16 cellular contexts compared by ENCODE assay signal in genomic region chr1:85358702-85359438, GRCh38.
"Had no signal": no experiment of that assay in that cellular context is flagged by ENCODE, and none has a peak within 500 bp of the region (broad histone marks: within the 10 kb centered on the region; RNA-seq: fewer than 3 reads in every experiment).

No MANE protein-coding gene starts in this region.

- H3K27ac ChIP-seq: breast epithelium, ovary, testis had no signal

- H3K4me1 ChIP-seq: breast epithelium had no signal

- DNase-seq: activated gamma-delta T cell; activated naive CD8-positive, alpha-beta T cell treated with anti-CD3 and anti-CD28 coated beads for 36 hours; activated T-cell treated with anti-CD3 and anti-CD28 coated beads, Interleukin-2, amount 50 U/mL, for 1 hour; dorsolateral prefrontal cortex; foreskin fibroblast; head of caudate nucleus; ovary; stimulated activated CD4-positive, alpha-beta T cell treated with anti-CD3 and anti-CD28 coated beads, Interleukin-15, amount 100 ng/mL, for 24 hours; stimulated activated CD4-positive, alpha-beta T cell treated with anti-CD3 and anti-CD28 coated beads, Interleukin-4, amount 100 ng/mL, for 4 hours; stimulated activated naive CD8-positive, alpha-beta T cell treated with anti-CD3 and anti-CD28 coated beads, Interleukin-15, amount 100 ng/mL, for 72 hours; testis had no signal

- FAIRE-seq: islet of Langerhans, urothelium cell line had no signal

- H3K27ac Mint-ChIP-seq: activated naive CD8-positive, alpha-beta T cell treated with anti-CD3 and anti-CD28 coated beads for 36 hours; memory B cell; natural killer cell treated with Interleukin-12 subunit alpha and Interleukin-12 subunit beta and Interleukin-15 and Interleukin-18, amount 100 ng/mL, for 72 hours; stimulated activated naive CD8-positive, alpha-beta T cell treated with anti-CD3 and anti-CD28 coated beads, Interleukin-15, amount 100 ng/mL, for 72 hours had no signal

- H3K36me3 ChIP-seq: breast epithelium, ovary had no signal

- H3K4me3 Mint-ChIP-seq: activated naive CD8-positive, alpha-beta T cell treated with anti-CD3 and anti-CD28 coated beads for 36 hours; memory B cell; natural killer cell treated with Interleukin-12 subunit alpha and Interleukin-12 subunit beta and Interleukin-15 and Interleukin-18, amount 100 ng/mL, for 72 hours; stimulated activated naive CD8-positive, alpha-beta T cell treated with anti-CD3 and anti-CD28 coated beads, Interleukin-15, amount 100 ng/mL, for 72 hours had no signal

- H3K9me3 Mint-ChIP-seq: activated naive CD8-positive, alpha-beta T cell treated with anti-CD3 and anti-CD28 coated beads for 36 hours; stimulated activated naive CD8-positive, alpha-beta T cell treated with anti-CD3 and anti-CD28 coated beads, Interleukin-15, amount 100 ng/mL, for 72 hours had no signal

- H3K27me3 Mint-ChIP-seq: memory B cell; stimulated activated naive CD8-positive, alpha-beta T cell treated with anti-CD3 and anti-CD28 coated beads, Interleukin-15, amount 100 ng/mL, for 72 hours had no signal

- H3K36me3 Mint-ChIP-seq: activated naive CD8-positive, alpha-beta T cell treated with anti-CD3 and anti-CD28 coated beads for 36 hours; natural killer cell treated with Interleukin-12 subunit alpha and Interleukin-12 subunit beta and Interleukin-15 and Interleukin-18, amount 100 ng/mL, for 72 hours had no signal

- H3K4me1 Mint-ChIP-seq: activated naive CD8-positive, alpha-beta T cell treated with anti-CD3 and anti-CD28 coated beads for 36 hours; memory B cell; stimulated activated naive CD8-positive, alpha-beta T cell treated with anti-CD3 and anti-CD28 coated beads, Interleukin-15, amount 100 ng/mL, for 72 hours had no signal

- H3K9me3 ChIP-seq: breast epithelium, ovary, testis had no signal

- H3K4me3 ChIP-seq: breast epithelium, dorsolateral prefrontal cortex, ovary, testis had no signal

- H3K27me3 ChIP-seq: breast epithelium, dorsolateral prefrontal cortex, ovary, testis had no signal
